Comparison of ENCODE assay signal across 11 cellular contexts in genomic region chr13:78413887-78414553, GRCh38.
"Had no signal": no experiment of that assay in that cellular context is flagged by ENCODE, and none has a peak within 500 bp of the region (broad histone marks: within the 10 kb centered on the region; RNA-seq: fewer than 3 reads in every experiment).

No MANE protein-coding gene starts in this region.

- ATAC-seq: GM23338, HCT116 had no signal

- H3K36me3 ChIP-seq: HAP-1 had no signal

- H3K9ac ChIP-seq: GM23248 had no signal

- DNase-seq: GM23248, GOT3, H7, H9, HCEC 1CT, HFFc6 had no signal

- H3K9me3 ChIP-seq: HAP-1 had no signal

- FAIRE-seq: H1, H54 had no signal

- H3K4me1 ChIP-seq: HAP-1 had no signal

- H3K4me2 ChIP-seq: GM23338 had no signal

- H3K4me3 ChIP-seq: GM23248, GM23338, HAP-1 had no signal

- H3K27ac ChIP-seq: GM23248 had no signal

- H2AFZ ChIP-seq: GM23248, GM23338 had no signal
